ENCODE assay signal across 2 cellular contexts in genomic region chr11:117837791-117838190, GRCh38.
TF ChIP-seq lines count a peak whose summit lies in the region.

No MANE protein-coding gene starts in this region.

TF ChIP-seq in HEK293, 187 proteins besides CTCF, POLR2A, EP300 and RAD21 (continued from another document):
- TF ChIP-seq ZNF398 (tag by site-specific recombination; IDR thresholded peaks at IDR 0.05), result peak; percentile 45
- TF ChIP-seq EGR2 (tag by site-specific recombination; IDR thresholded peaks at IDR 0.05; ENCODE audit: low read depth), result 0 out of 2 replicates have a peak, but pooled peaks have one; percentile 23
- TF ChIP-seq ZNF585B (tag by site-specific recombination; IDR thresholded peaks at IDR 0.05), result no peak
TF ChIP-seq in HEK293: peak in this region for 2.

TF ChIP-seq in H1, 55 proteins besides CTCF, POLR2A, EP300 and RAD21 (continued from another document):
- TF ChIP-seq KDM4A (IDR thresholded peaks at IDR 0.05; ENCODE audit: low read depth, low read length, severe bottlenecking), result no peak
- no peak for TF ChIP-seq SRF (IDR thresholded peaks at IDR 0.05; ENCODE audit: low read depth, low read length)
- TF ChIP-seq FOSL1 (IDR thresholded peaks at IDR 0.05; ENCODE audit: insufficient read depth, low read depth, low read length), result no peak
